Comparison of ENCODE assay signal across 23 cellular contexts in the genomic region with DNA sequence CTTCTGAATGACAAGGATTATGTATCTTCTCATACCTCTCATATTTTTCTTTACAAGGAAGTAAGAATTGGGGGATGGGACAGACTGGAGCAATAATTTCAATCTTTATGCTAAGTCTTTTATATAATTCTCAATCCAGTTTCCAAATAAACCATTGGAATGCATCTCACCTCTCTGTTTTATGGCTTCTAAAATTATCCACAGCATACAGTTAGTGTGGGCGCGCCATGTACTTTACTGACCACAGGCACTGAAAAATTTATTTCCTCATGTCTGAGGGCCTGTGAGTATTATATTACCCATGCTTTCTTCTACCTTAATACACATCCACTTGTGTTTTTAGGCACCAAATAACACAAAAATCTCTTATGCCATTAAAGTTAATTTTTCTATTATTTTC.
"Had no signal": no experiment of that assay in that cellular context is flagged by ENCODE, and none has a peak within 500 bp of the region (broad histone marks: within the 10 kb centered on the region; RNA-seq: fewer than 3 reads in every experiment).

No MANE protein-coding gene starts in this region.

- ATAC-seq: left cardiac atrium; left lung; lower lobe of right lung; naive thymus-derived CD4-positive, alpha-beta T cell; natural killer cell treated with Interleukin-12 subunit alpha and Interleukin-12 subunit beta and Interleukin-15 and Interleukin-18, amount 100 ng/mL, for 72 hours; right lobe of liver; stimulated activated memory B cell treated with anti-CD40 and anti-IgM and Interleukin-4, amounts not matched to agents 10 μg/mL and 1 μg/mL and 100 μg/mL, for 72 hours; stimulated activated naive CD8-positive, alpha-beta T cell treated with anti-CD3 and anti-CD28 coated beads, Interleukin-15, amount 100 ng/mL, for 72 hours; upper lobe of right lung had no signal

- H3K9me3 ChIP-seq: left lung, lower lobe of right lung, ovary, right atrium auricular region, right lobe of liver, tibial nerve, upper lobe of right lung had no signal

- DNase-seq: hippocampal formation; kidney glomerular epithelial cell; left cardiac atrium; left lung; lower lobe of right lung; mammary epithelial cell; mesenchymal stem cell; naive thymus-derived CD4-positive, alpha-beta T cell; ovary; right lobe of liver; stimulated activated CD4-positive, alpha-beta T cell treated with anti-CD3 and anti-CD28 coated beads, Interleukin-1b, Interleukin-23, amount 100 ng/mL, for 48 hours; stimulated activated CD4-positive, alpha-beta T cell treated with anti-CD3 and anti-CD28 coated beads, Interleukin-2, amount 100 ng/mL, for 48 hours; stimulated activated CD4-positive, alpha-beta T cell treated with anti-CD3 and anti-CD28 coated beads, Interleukin-4, amount 100 ng/mL, for 4 hours; stimulated activated CD8-positive, alpha-beta memory T cell treated with anti-CD3 and anti-CD28 coated beads, Interleukin-4, amount 100 ng/mL, for 48 hours; stimulated activated naive CD4-positive, alpha-beta T cell treated with Interleukin-2 at 50 U/mL for 16 hours; stimulated activated naive CD8-positive, alpha-beta T cell treated with anti-CD3 and anti-CD28 coated beads, Interleukin-15, amount 100 ng/mL, for 72 hours; substantia nigra; upper lobe of right lung had no signal

- H3K4me1 ChIP-seq: left lung, lower lobe of right lung, right atrium auricular region, right lobe of liver, tibial nerve, upper lobe of right lung had no signal

- H3K27me3 ChIP-seq: left lung, ovary, right atrium auricular region, right lobe of liver, tibial nerve, upper lobe of right lung had no signal

- H3K36me3 ChIP-seq: left lung, lower lobe of right lung, ovary, right atrium auricular region, right lobe of liver, tibial nerve, upper lobe of right lung had no signal

- H3K4me3 ChIP-seq: left lung, lower lobe of right lung, ovary, right atrium auricular region, right lobe of liver, smooth muscle cell, tibial nerve, upper lobe of right lung had no signal

- H3K27ac ChIP-seq: left lung, lower lobe of right lung, ovary, right atrium auricular region, right lobe of liver, tibial nerve, upper lobe of right lung had no signal
